12 cellular contexts compared by ENCODE assay signal in the genomic region with DNA sequence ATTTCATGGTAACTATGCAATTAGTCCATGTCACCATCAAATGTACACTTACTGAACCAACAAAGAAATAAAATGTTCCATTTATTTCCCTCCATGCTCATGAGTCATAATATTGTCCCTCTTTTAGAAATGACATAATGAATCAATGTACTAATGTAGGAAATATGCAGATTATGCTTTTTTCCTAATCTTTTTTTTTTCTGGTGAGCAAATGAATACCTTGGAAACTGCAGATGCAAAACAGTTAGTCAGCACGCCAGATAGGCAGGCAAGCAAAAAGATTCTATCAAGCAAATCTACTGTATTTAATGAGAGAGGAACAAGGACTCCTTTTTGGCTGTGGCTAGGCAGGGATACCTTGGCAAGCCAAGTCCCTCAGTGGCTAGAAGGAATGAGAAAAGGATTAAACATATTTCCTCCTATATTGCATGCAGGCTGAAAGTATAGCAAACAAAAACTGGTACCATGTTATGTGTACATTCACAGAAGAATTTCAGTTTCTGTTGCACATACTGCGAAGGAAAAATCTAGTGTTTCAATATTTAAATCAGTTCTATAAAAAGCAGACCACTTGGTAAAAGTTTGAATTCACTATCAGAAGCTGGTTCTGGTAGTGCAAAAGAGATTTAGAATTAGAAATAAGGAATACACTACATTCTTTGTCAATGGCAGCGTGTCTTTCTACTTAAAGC.
DNase-seq lines count a peak whose midpoint lies in the region; ATAC-seq, FAIRE-seq and TF ChIP-seq lines count a peak whose summit lies in the region.
"Had no signal": no experiment of that assay in that cellular context is flagged by ENCODE, and none has a peak within 500 bp of the region (broad histone marks: within the 10 kb centered on the region; RNA-seq: fewer than 3 reads in every experiment).

No MANE protein-coding gene starts in this region.

- ATAC-seq in GM21381 (IDR thresholded peaks at IDR 0.05; ENCODE audit: unreplicated experiment): peak; percentile 54
- ATAC-seq: HCT116 had no signal

- peak; percentile 18 for FAIRE-seq in endothelial cell of umbilical vein (lab: Jason Lieb, UNC)

- H3K79me2 ChIP-seq in endothelial cell of umbilical vein (ENCODE audit: control insufficient read depth, insufficient read depth, low read length): no peaks in the 10 kb centered on the region

- H3K4me1 ChIP-seq in endothelial cell of umbilical vein (ENCODE audit: control insufficient read depth, extremely low read depth, insufficient read depth, low read length) (no peaks in the 10 kb centered on the region), HAP-1 (no peaks in the 10 kb centered on the region)

- H3K4me2 ChIP-seq in endothelial cell of umbilical vein (ENCODE audit: insufficient read depth, low read length): no peak overlapping the region

- no peak for TF ChIP-seq CTCF in endothelial cell of umbilical vein (IDR thresholded peaks at IDR 0.05; ENCODE audit: extremely low read depth in 1 of 2, insufficient read depth in 1 of 2, low read depth in 1 of 2, low read length in 2 of 2)

- no TSS peak for BruUV-seq in endothelial cell of umbilical vein (replicated peaks; lab: Mats Ljungman, UMichigan)

- no peak overlapping the region for H2AFZ ChIP-seq in endothelial cell of umbilical vein (ENCODE audit: low read depth, low read length)

- DNase-seq in A172 (ENCODE audit: low spot score) (peak; percentile 38), MV-4-11 (lab: John Stamatoyannopoulos, UW) (peak; percentile 17), endothelial cell of umbilical vein (ENCODE audit: low read depth, low spot score) (peak; percentile 5), NCI-H1417 treated with DMSO at 0.1 percent for 48 hours (lab: John Stamatoyannopoulos, UW) (no peak), 8988T (no peak), H4 (ENCODE audit: low spot score) (no peak), HAP-1 (ENCODE audit: low spot score in 2 of 2) (no peak)
- DNase-seq: AML-193, transverse colon had no signal

- no peak for TF ChIP-seq POLR2A in endothelial cell of umbilical vein (IDR thresholded peaks at IDR 0.05; ENCODE audit: low read depth, low read length)

- CTCF ChIA-PET in endothelial cell of umbilical vein (lab: Charles Lee): no interaction called here

- in situ Hi-C loops in HAP-1 (cut with MboI; ENCODE audit: low sequenced_read_pairs): no loop called here

- H3K9me1 ChIP-seq in endothelial cell of umbilical vein (replicated peaks; ENCODE audit: control insufficient read depth, extremely low read depth, insufficient read depth, low read length): no peaks in the 10 kb centered on the region

- H3K36me3 ChIP-seq in endothelial cell of umbilical vein (ENCODE audit: control insufficient read depth in 2 of 2, extremely low read depth in 1 of 2, insufficient read depth in 2 of 2, low read length in 2 of 2) (no peaks in the 10 kb centered on the region), HAP-1 (replicated peaks) (no peaks in the 10 kb centered on the region)
- H3K36me3 ChIP-seq: neural progenitor cell, transverse colon had no signal

- intact Hi-C loops in endothelial cell of umbilical vein (cut with micrococcal nuclease): loop anchor here (5.0 kb wide), 1 partner anchor 763 kb away; no protein-coding TSS in a partner anchor

- H4K20me1 ChIP-seq in endothelial cell of umbilical vein (replicated peaks; ENCODE audit: control insufficient read depth, extremely low read depth, insufficient read depth, low read length): no peaks in the 10 kb centered on the region

- no peak overlapping the region for H3K9ac ChIP-seq in endothelial cell of umbilical vein (replicated peaks; ENCODE audit: extremely low read depth, insufficient read depth, low read length)
- H3K9ac ChIP-seq: neural progenitor cell had no signal

- no peak overlapping the region for H3K27ac ChIP-seq in endothelial cell of umbilical vein (ENCODE audit: insufficient read depth, low read depth, low read length)
- H3K27ac ChIP-seq: neural progenitor cell had no signal

- no peaks in the 10 kb centered on the region for H3K9me3 ChIP-seq in endothelial cell of umbilical vein (replicated peaks; ENCODE audit: control insufficient read depth, insufficient read depth, low read length)
- no peaks in the 10 kb centered on the region for H3K9me3 ChIP-seq in HAP-1
- H3K9me3 ChIP-seq: transverse colon had no signal

- POLR2A ChIA-PET in endothelial cell of umbilical vein (lab: Charles Lee): no interaction called here

- H3K4me3 ChIP-seq in endothelial cell of umbilical vein (replicated peaks in 1 of 3; ENCODE audit: insufficient read depth in 1 of 3, low read depth in 1 of 3, low read length in 3 of 3) (no peak overlapping the region), HAP-1 (no peak overlapping the region)
- H3K4me3 ChIP-seq: neural progenitor cell, transverse colon had no signal

- no peaks in the 10 kb centered on the region for H3K27me3 ChIP-seq in endothelial cell of umbilical vein (ENCODE audit: control insufficient read depth in 2 of 2, insufficient read depth in 2 of 2, low read length in 2 of 2)
- H3K27me3 ChIP-seq in HAP-1 (ENCODE audit: low read depth): no peaks in the 10 kb centered on the region
- H3K27me3 ChIP-seq: neural progenitor cell, transverse colon had no signal

- dilution Hi-C loops in endothelial cell of umbilical vein (cut with MboI; ENCODE audit: extremely low pct_ligation_motif_present, low sequenced_read_pairs): no loop called here

TF ChIP-seq in endothelial cell of umbilical vein, 7 proteins besides CTCF, POLR2A, EP300 and RAD21:
- TF ChIP-seq JUN (IDR thresholded peaks at IDR 0.05; ENCODE audit: borderline replicate concordance, insufficient read depth, insufficient read length, low read depth) (peak; percentile 52), MYC (IDR thresholded peaks at IDR 0.05; ENCODE audit: low read depth, low read length) (no peak)

Comparison
In these comparisons a context has a peak if more than half of its experiments do, and no peak if none do; other contexts are left out.
1. DNase-seq: peak in A172 (single experiment), MV-4-11 (single experiment) and endothelial cell of umbilical vein (single experiment); none in NCI-H1417 treated with DMSO at 0.1 percent for 48 hours (single experiment), 8988T (single experiment), H4 (single experiment) and HAP-1 (0 of 2).